19 cellular contexts compared by ENCODE assay signal in the genomic region with DNA sequence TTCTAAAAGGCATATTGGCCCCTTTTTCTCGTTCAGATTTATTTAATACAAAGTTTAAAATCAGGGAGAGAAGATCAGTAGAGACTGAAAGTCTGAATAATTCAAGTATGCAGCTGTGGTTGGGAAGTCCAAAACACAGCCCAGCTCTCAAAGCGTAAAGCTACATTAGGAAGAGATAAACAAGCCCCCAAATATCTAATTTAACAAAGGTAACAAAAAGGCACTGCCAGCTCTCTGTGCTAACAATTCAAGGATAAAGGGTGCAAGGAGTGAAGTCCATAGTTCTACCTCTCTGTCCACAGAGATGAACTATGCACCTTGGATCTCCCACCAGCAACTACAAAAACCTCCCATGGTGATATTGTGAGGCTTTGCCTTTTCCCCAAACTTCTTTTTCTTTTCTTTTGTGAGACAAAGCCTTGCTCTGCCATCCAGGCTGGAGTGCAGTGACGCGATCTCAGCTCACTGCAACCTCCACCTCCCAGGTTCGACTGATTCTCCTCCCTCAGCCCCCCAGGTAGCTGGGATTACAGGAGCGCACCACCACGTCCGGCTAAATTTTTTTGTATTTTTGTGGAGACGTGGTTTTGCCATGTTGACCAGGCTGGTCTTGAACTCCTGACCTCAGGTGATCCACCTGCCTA.
DNase-seq lines count a peak whose midpoint lies in the region; ATAC-seq and TF ChIP-seq lines count a peak whose summit lies in the region.
"Had no signal": no experiment of that assay in that cellular context is flagged by ENCODE, and none has a peak within 500 bp of the region (broad histone marks: within the 10 kb centered on the region; RNA-seq: fewer than 3 reads in every experiment).

No MANE protein-coding gene starts in this region.

- intact Hi-C loops in colonic mucosa (cut with DNase I) = no loop called here
- intact Hi-C loops in naive thymus-derived CD4-positive, alpha-beta T cell (cut with micrococcal nuclease) = no loop called here

- H3K4me1 ChIP-seq in GM23338 (ENCODE audit: insufficient read depth) (peaks cover 55% of the 10 kb centered on the region), HUES6 (ENCODE audit: control insufficient read depth, insufficient read depth, low read length) (peaks cover 56% of the 10 kb centered on the region), colonic mucosa (no peaks in the 10 kb centered on the region)
- H3K4me1 ChIP-seq in naive thymus-derived CD4-positive, alpha-beta T cell (ENCODE audit: control insufficient read depth in 2 of 2, insufficient read depth in 2 of 2, low read length in 2 of 2) = no peaks in the 10 kb centered on the region
- H3K4me1 ChIP-seq: BLaER1 treated with 17β-estradiol and CSF1 and Interleukin-3, amounts not matched to agents 10 nM and 100 nM had no signal

- H3K27ac Mint-ChIP-seq in GM23338 (peak overlapping the region; percentile 24; the same call in 1 of the 2 replicates), WTC11 (peak overlapping the region; percentile 70)
- no peak overlapping the region for H3K27ac Mint-ChIP-seq in naive thymus-derived CD4-positive, alpha-beta T cell
- H3K27ac Mint-ChIP-seq: CD8-positive, alpha-beta T cell had no signal

- no peaks in the 10 kb centered on the region for H3K79me2 ChIP-seq in GM23338 (replicated peaks; ENCODE audit: insufficient read depth)

- DNase-seq in GM23338 (ENCODE audit: low spot score) (peak; percentile 58), WTC11 (ENCODE audit: low spot score) (no peak), iPS-NIHi11 (ENCODE audit: low spot score) (peak; percentile 33), colonic mucosa (no peak), HuH-7.5 (ENCODE audit: low spot score) (no peak)
- no peak for DNase-seq in naive thymus-derived CD4-positive, alpha-beta T cell
- DNase-seq: Calu3; CD8-positive, alpha-beta T cell; DMS53; EL; MM.1S; NCI-H1694; NCI-H2227 treated with DMSO at 0.1 percent for 48 hours; NCI-H526; NK-92 treated with Interleukin-12 subunit alpha and Interleukin-12 subunit beta, amount 100 ng/mL, for 24 hours; SHP77 had no signal

- H3K9me3 Mint-ChIP-seq in GM23338 (peaks cover 4% of the 10 kb centered on the region; the same call in 1 of the 3 replicates), WTC11 (0 out of 2 replicates have a peak, but pooled peaks cover 4% of the 10 kb centered on the region)
- no peaks in the 10 kb centered on the region for H3K9me3 Mint-ChIP-seq in naive thymus-derived CD4-positive, alpha-beta T cell
- H3K9me3 Mint-ChIP-seq: CD8-positive, alpha-beta T cell had no signal

- peak overlapping the region; percentile 35 for H3K27ac ChIP-seq in GM23338 (ENCODE audit: low read depth)
- H3K27ac ChIP-seq in HUES6 (ENCODE audit: low read depth, low read length) = peak overlapping the region; percentile 17; the same call in 1 of the 2 replicates
- H3K27ac ChIP-seq in colonic mucosa = no peak overlapping the region
- no peak overlapping the region for H3K27ac ChIP-seq in naive thymus-derived CD4-positive, alpha-beta T cell (ENCODE audit: low read depth, low read length)
- H3K27ac ChIP-seq: BLaER1 treated with 17β-estradiol and CSF1 and Interleukin-3, amounts not matched to agents 10 nM and 100 nM; SK-N-MC had no signal

- H3K27me3 Mint-ChIP-seq in GM23338 (ENCODE audit: insufficient read depth, low read depth, poor library complexity) (peaks cover 10% of the 10 kb centered on the region), WTC11 (ENCODE audit: low read depth) (no peaks in the 10 kb centered on the region)
- peaks cover 0 to 16% (median 8%) of the 10 kb centered on the region in 5 donors for H3K27me3 Mint-ChIP-seq in naive thymus-derived CD4-positive, alpha-beta T cell

- CTCF ChIA-PET in WTC11 (lab: Charles Lee) = interaction anchor here (1.0 to 1.2 kb wide), 2 partner anchors 44 to 82 kb away, joined by 3 to 4 read pairs; no protein-coding TSS in a partner anchor
- CTCF ChIA-PET in naive thymus-derived CD4-positive, alpha-beta T cell (lab: Charles Lee) = interaction anchor here (0.6 kb wide), 1 partner anchor 9 kb away, joined by 3 read pairs; no protein-coding TSS in a partner anchor

- no peaks in the 10 kb centered on the region for H4K20me1 ChIP-seq in GM23338 (replicated peaks; ENCODE audit: insufficient read depth)
- H4K20me1 ChIP-seq: BLaER1 treated with 17β-estradiol and CSF1 and Interleukin-3, amounts not matched to agents 10 nM and 100 nM had no signal

- H3K4me3 Mint-ChIP-seq in GM23338 (peak overlapping the region; percentile 13; the same call in 1 of the 3 replicates), WTC11 (no peak overlapping the region)
- H3K4me3 Mint-ChIP-seq in naive thymus-derived CD4-positive, alpha-beta T cell = no peak overlapping the region
- H3K4me3 Mint-ChIP-seq: CD8-positive, alpha-beta T cell had no signal

- TF ChIP-seq CTCF in GM23338 (conservative IDR thresholded peaks at IDR 0.05; ENCODE audit: low read depth in 2 of 2) (no peak), WTC11 (IDR thresholded peaks at IDR 0.05) (no peak), colonic mucosa (IDR thresholded peaks at IDR 0.05) (no peak)

- H3K9me2 ChIP-seq in GM23338 (ENCODE audit: insufficient read depth) = peaks cover 8% of the 10 kb centered on the region; the same call in 1 of the 2 replicates

- no peak overlapping the region for H3K9ac ChIP-seq in HUES6 (ENCODE audit: low read length)
- no peak overlapping the region for H3K9ac ChIP-seq in colonic mucosa (ENCODE audit: low read depth in 2 of 2, low read length in 2 of 2)
- H3K9ac ChIP-seq: BLaER1 treated with 17β-estradiol and CSF1 and Interleukin-3, amounts not matched to agents 10 nM and 100 nM had no signal

- no peaks in the 10 kb centered on the region for H3F3A ChIP-seq in GM23338 (replicated peaks; ENCODE audit: low read depth)

- H3K4me1 Mint-ChIP-seq in GM23338 (peaks cover 70% of the 10 kb centered on the region), WTC11 (peaks cover 78% of the 10 kb centered on the region)
- no peaks in the 10 kb centered on the region for H3K4me1 Mint-ChIP-seq in naive thymus-derived CD4-positive, alpha-beta T cell

- H3K36me3 Mint-ChIP-seq in GM23338 (ENCODE audit: low read depth) (no peaks in the 10 kb centered on the region; the same call in 2 of the 3 replicates), WTC11 (no peaks in the 10 kb centered on the region)
- H3K36me3 Mint-ChIP-seq in naive thymus-derived CD4-positive, alpha-beta T cell = no peaks in the 10 kb centered on the region
- H3K36me3 Mint-ChIP-seq: CD8-positive, alpha-beta T cell had no signal

- ATAC-seq in GM23338 = peak; percentile 87
- ATAC-seq in WTC11 = peak; percentile 51
- ATAC-seq in naive thymus-derived CD4-positive, alpha-beta T cell = no peak
- ATAC-seq: CD8-positive, alpha-beta T cell had no signal

- POLR2A ChIA-PET in WTC11 (lab: Charles Lee) = no interaction called here
- POLR2A ChIA-PET in naive thymus-derived CD4-positive, alpha-beta T cell (lab: Charles Lee) = no interaction called here

- H3K27me3 ChIP-seq in GM23338 (ENCODE audit: insufficient read depth) = no peaks in the 10 kb centered on the region
- H3K27me3 ChIP-seq in HUES6 (ENCODE audit: control insufficient read depth, insufficient read depth, low read length) = no peaks in the 10 kb centered on the region
- no peaks in the 10 kb centered on the region for H3K27me3 ChIP-seq in colonic mucosa
- H3K27me3 ChIP-seq in naive thymus-derived CD4-positive, alpha-beta T cell (ENCODE audit: control insufficient read depth in 2 of 2, insufficient read depth in 2 of 2, low read length in 2 of 2) = no peaks in the 10 kb centered on the region
- H3K27me3 ChIP-seq: BLaER1 treated with 17β-estradiol and CSF1 and Interleukin-3, amounts not matched to agents 10 nM and 100 nM had no signal

- H3K4me3 ChIP-seq in GM23338 = no peak overlapping the region
- no peak overlapping the region for H3K4me3 ChIP-seq in HUES6 (ENCODE audit: low read depth, low read length)
- H3K4me3 ChIP-seq in colonic mucosa = no peak overlapping the region
- no peak overlapping the region for H3K4me3 ChIP-seq in naive thymus-derived CD4-positive, alpha-beta T cell (ENCODE audit: low read length)
- H3K4me3 ChIP-seq: BLaER1 treated with 17β-estradiol and CSF1 and Interleukin-3, amounts not matched to agents 10 nM and 100 nM; SK-N-MC had no signal

- no peak overlapping the region for H2AFZ ChIP-seq in GM23338

- H3K9me3 ChIP-seq in HUES6 (ENCODE audit: control insufficient read depth, insufficient read depth, low read depth, low read length) (no peaks in the 10 kb centered on the region), colonic mucosa (no peaks in the 10 kb centered on the region)
- H3K9me3 ChIP-seq in naive thymus-derived CD4-positive, alpha-beta T cell (ENCODE audit: control insufficient read depth in 2 of 3, low read length in 3 of 3) = no peaks in the 10 kb centered on the region
- H3K9me3 ChIP-seq: BLaER1 treated with 17β-estradiol and CSF1 and Interleukin-3, amounts not matched to agents 10 nM and 100 nM had no signal

- peak overlapping the region; percentile 3 for H3K4me2 ChIP-seq in GM23338
- H3K4me2 ChIP-seq: BLaER1 treated with 17β-estradiol and CSF1 and Interleukin-3, amounts not matched to agents 10 nM and 100 nM had no signal

- H3K36me3 ChIP-seq in GM23338 (ENCODE audit: insufficient read depth) = no peaks in the 10 kb centered on the region
- H3K36me3 ChIP-seq in HUES6 (ENCODE audit: control insufficient read depth, insufficient read depth, low read length) = no peaks in the 10 kb centered on the region
- no peaks in the 10 kb centered on the region for H3K36me3 ChIP-seq in colonic mucosa
- no peaks in the 10 kb centered on the region for H3K36me3 ChIP-seq in naive thymus-derived CD4-positive, alpha-beta T cell (ENCODE audit: control insufficient read depth in 2 of 3, insufficient read depth in 3 of 3, low read length in 3 of 3)
- H3K36me3 ChIP-seq: BLaER1 treated with 17β-estradiol and CSF1 and Interleukin-3, amounts not matched to agents 10 nM and 100 nM had no signal

TF ChIP-seq in GM23338, 12 proteins besides CTCF, POLR2A, EP300 and RAD21 (continues in another document):
- TF ChIP-seq ZNF114 (CRISPR knock-in tag; IDR thresholded peaks at IDR 0.05) = no peak

TF ChIP-seq in WTC11, 78 proteins besides CTCF, POLR2A, EP300 and RAD21 (continues in another document):
- TF ChIP-seq ETV6 (CRISPR knock-in tag; IDR thresholded peaks at IDR 0.05) (0 out of 2 replicates have a peak, but pooled peaks have one; percentile 39), ZNF423 (CRISPR knock-in tag; IDR thresholded peaks at IDR 0.05) (peak; percentile 44; the same call in 1 of the 2 replicates)
- TF ChIP-seq, protein P1, sequence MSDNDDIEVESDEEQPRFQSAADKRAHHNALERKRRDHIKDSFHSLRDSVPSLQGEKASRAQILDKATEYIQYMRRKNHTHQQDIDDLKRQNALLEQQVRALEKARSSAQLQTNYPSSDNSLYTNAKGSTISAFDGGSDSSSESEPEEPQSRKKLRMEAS (CRISPR knock-in tag; IDR thresholded peaks at IDR 0.05) = no peak

Comparison
In these comparisons a context has a peak if more than half of its experiments do, and no peak if none do; other contexts are left out.
1. DNase-seq: peak in GM23338 (single experiment) and iPS-NIHi11 (single experiment); none in WTC11 (single experiment), colonic mucosa (single experiment), HuH-7.5 (single experiment) and naive thymus-derived CD4-positive, alpha-beta T cell (0 of 9).
2. H3K27ac ChIP-seq: peak in GM23338 (single experiment) and HUES6 (single experiment); none in colonic mucosa (single experiment) and naive thymus-derived CD4-positive, alpha-beta T cell (single experiment).
3. H3K27ac Mint-ChIP-seq: peak in GM23338 (single experiment) and WTC11 (single experiment); none in naive thymus-derived CD4-positive, alpha-beta T cell (0 of 9).